Comparison of ENCODE assay signal across 26 cellular contexts in genomic region chr9:29556746-29557145, GRCh38.
"Had no signal": no experiment of that assay in that cellular context is flagged by ENCODE, and none has a peak within 500 bp of the region (broad histone marks: within the 10 kb centered on the region; RNA-seq: fewer than 3 reads in every experiment).

No MANE protein-coding gene starts in this region.

- H3K9me3 Mint-ChIP-seq: activated CD8-positive, alpha-beta T cell treated with anti-CD3 and anti-CD28 coated beads for 36 hours; activated naive CD4-positive, alpha-beta T cell treated with anti-CD3 and anti-CD28 coated beads, Interleukin-2, amount 50 U/mL, for 24 hours had no signal

- H3K27me3 ChIP-seq: ascending aorta, brain microvascular endothelial cell, cardiac muscle cell, SJCRH30 had no signal

- H3K9ac ChIP-seq: SK-N-SH had no signal

- H3K27ac Mint-ChIP-seq: activated CD4-positive, alpha-beta T cell treated with anti-CD3 and anti-CD28 coated beads for 36 hours; activated CD8-positive, alpha-beta T cell treated with anti-CD3 and anti-CD28 coated beads for 36 hours; activated naive CD4-positive, alpha-beta T cell treated with anti-CD3 and anti-CD28 coated beads, Interleukin-2, amount 50 U/mL, for 24 hours; T-helper 2 cell treated with Interferon-gamma antibody and Interleukin-4, amounts not matched to agents 5 μg/mL and 100 μg/mL, for 36 hours had no signal

- H3K4me1 ChIP-seq: ascending aorta, SJCRH30 had no signal

- H3K27me3 Mint-ChIP-seq: activated CD4-positive, alpha-beta T cell treated with anti-CD3 and anti-CD28 coated beads for 36 hours; activated CD8-positive, alpha-beta T cell treated with anti-CD3 and anti-CD28 coated beads for 36 hours; activated naive CD4-positive, alpha-beta T cell treated with anti-CD3 and anti-CD28 coated beads, Interleukin-2, amount 50 U/mL, for 24 hours had no signal

- H3K27ac ChIP-seq: ascending aorta, brain microvascular endothelial cell, cardiac muscle cell, SJCRH30, WERI-Rb-1 had no signal

- H3K4me3 Mint-ChIP-seq: activated CD4-positive, alpha-beta T cell treated with anti-CD3 and anti-CD28 coated beads for 36 hours; activated CD8-positive, alpha-beta T cell treated with anti-CD3 and anti-CD28 coated beads for 36 hours; activated naive CD4-positive, alpha-beta T cell treated with anti-CD3 and anti-CD28 coated beads, Interleukin-2, amount 50 U/mL, for 24 hours; T-helper 2 cell treated with Interferon-gamma antibody and Interleukin-4, amounts not matched to agents 5 μg/mL and 100 μg/mL, for 36 hours had no signal

- H3K4me3 ChIP-seq: ascending aorta, cardiac muscle cell, SJCRH30 had no signal

- DNase-seq: activated CD4-positive, alpha-beta T cell treated with anti-CD3 and anti-CD28 coated beads for 36 hours; activated CD4-positive, alpha-beta T cell treated with anti-CD3 and anti-CD28 coated beads, Interleukin-2, amount 50 U/mL, for 1 hour; activated CD8-positive, alpha-beta memory T cell treated with anti-CD3 and anti-CD28 coated beads, Interleukin-2, amount 50 U/mL, for 48 hours; activated CD8-positive, alpha-beta T cell treated with anti-CD3 and anti-CD28 coated beads for 36 hours; activated naive CD4-positive, alpha-beta T cell; activated T-cell treated with anti-CD3 and anti-CD28 coated beads, Interleukin-2, amount 50 U/mL, for 1 hour; amniotic stem cell; NCI-H1092; NCI-H1436; NCI-H1694 treated with DMSO at 0.1 percent for 48 hours; NCI-H2029 treated with DMSO at 0.1 percent for 48 hours; NCI-H345; NCI-H510A; NCI-H526 treated with DMSO at 0.1 percent for 48 hours; NCI-H82; Right ventricle myocardium superior; RPMI8226; SJCRH30; SK-N-SH; WERI-Rb-1 had no signal

- H3K9me3 ChIP-seq: ascending aorta, SJCRH30, SK-N-SH had no signal

- H3K4me1 Mint-ChIP-seq: activated CD4-positive, alpha-beta T cell treated with anti-CD3 and anti-CD28 coated beads for 36 hours; activated naive CD4-positive, alpha-beta T cell treated with anti-CD3 and anti-CD28 coated beads, Interleukin-2, amount 50 U/mL, for 24 hours had no signal

- H3K36me3 Mint-ChIP-seq: activated naive CD4-positive, alpha-beta T cell treated with anti-CD3 and anti-CD28 coated beads, Interleukin-2, amount 50 U/mL, for 24 hours had no signal

- H3K4me2 ChIP-seq: SK-N-SH had no signal

- ATAC-seq: activated CD4-positive, alpha-beta T cell treated with anti-CD3 and anti-CD28 coated beads for 36 hours; activated CD8-positive, alpha-beta T cell treated with anti-CD3 and anti-CD28 coated beads for 36 hours; Panc1 had no signal

- H3K36me3 ChIP-seq: ascending aorta, brain microvascular endothelial cell, cardiac muscle cell, SJCRH30, WERI-Rb-1 had no signal
